8 cellular contexts compared by ENCODE assay signal in the genomic region with DNA sequence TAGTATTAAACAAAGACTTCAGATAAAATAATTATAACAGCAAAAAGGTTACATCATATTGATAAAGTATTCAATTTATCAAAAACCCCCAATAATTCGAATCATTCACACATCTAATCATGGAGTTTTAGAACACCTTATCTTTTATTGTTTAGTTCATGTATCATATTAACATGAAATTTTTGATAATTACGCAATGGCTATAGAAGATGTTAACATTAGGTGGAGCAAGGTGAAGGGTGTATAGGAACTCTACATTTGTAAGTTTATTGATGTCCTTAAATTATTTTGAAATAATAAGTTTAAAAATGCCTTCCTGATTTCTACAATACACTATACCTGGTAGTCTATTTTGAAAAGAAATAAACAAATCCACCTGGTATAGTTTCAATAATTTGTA.
"Had no signal": no experiment of that assay in that cellular context is flagged by ENCODE, and none has a peak within 500 bp of the region (broad histone marks: within the 10 kb centered on the region; RNA-seq: fewer than 3 reads in every experiment).

No MANE protein-coding gene starts in this region.

- H3K27me3 Mint-ChIP-seq: IgD-negative memory B cell had no signal

- FAIRE-seq: H1, H54 had no signal

- H3K4me3 ChIP-seq: GM23338 had no signal

- H3K4me3 Mint-ChIP-seq: GM23338, H9, IgD-negative memory B cell had no signal

- H3K36me3 Mint-ChIP-seq: IgD-negative memory B cell had no signal

- H3K4me2 ChIP-seq: GM23338 had no signal

- H3K27ac ChIP-seq: HL-60 had no signal

- H3K4me1 Mint-ChIP-seq: GM23338, IgD-negative memory B cell had no signal

- H3K27ac Mint-ChIP-seq: GM23338, H9, IgD-negative memory B cell had no signal

- ATAC-seq: GM23338 had no signal

- DNase-seq: H9, HCEC 1CT, KG1 had no signal

- H2AFZ ChIP-seq: GM23338 had no signal
